1 cellular context compared by ENCODE assay signal in the genomic region with DNA sequence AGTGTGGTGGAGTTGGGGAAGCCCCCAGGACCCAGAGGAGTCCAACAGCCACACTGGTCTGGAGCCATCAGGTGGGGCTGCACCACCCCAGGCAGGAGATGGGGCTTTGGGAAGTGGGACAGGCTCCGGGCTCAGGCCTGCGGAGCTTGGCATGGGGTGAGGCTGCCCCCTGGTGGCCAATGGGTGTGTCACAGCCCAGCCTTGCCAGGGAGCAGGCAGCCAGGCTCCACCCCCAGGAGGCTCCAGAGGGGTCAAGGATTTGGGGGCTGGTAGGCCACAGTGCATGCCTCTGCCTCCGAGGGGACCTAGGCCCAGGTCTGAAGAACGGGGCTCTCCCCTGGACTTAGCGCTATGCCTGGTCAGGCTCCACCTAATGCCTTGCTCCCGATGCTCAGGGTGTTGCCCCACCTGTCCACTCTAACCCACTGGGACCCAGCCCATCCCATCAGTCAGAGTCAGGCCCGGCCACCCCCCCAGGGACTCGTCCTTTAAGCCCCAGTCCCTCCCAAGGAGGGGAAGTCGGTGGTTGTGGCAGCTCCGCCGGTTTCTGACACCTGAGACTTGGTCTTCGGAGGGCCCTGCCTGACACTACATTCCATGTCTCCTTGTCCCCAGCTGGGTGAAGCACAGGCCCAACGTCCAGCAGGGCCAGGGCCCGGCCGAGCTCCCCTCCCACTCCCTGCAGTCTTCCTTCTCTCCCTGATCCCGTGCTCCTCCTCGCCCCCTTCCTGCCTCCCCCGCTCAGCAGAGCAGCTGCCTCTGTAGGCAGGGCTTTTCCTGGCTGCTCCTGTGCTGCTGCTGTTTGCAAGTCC.
TF ChIP-seq lines count a peak whose summit lies in the region.

No MANE protein-coding gene starts in this region.

TF ChIP-seq in HCT116, 20 proteins besides CTCF, POLR2A, EP300 and RAD21 (continued from another document):
- TF ChIP-seq SP1 (IDR thresholded peaks at IDR 0.05; ENCODE audit: low read depth): no peak
